Comparison of ENCODE assay signal across 1 cellular context in the genomic region with DNA sequence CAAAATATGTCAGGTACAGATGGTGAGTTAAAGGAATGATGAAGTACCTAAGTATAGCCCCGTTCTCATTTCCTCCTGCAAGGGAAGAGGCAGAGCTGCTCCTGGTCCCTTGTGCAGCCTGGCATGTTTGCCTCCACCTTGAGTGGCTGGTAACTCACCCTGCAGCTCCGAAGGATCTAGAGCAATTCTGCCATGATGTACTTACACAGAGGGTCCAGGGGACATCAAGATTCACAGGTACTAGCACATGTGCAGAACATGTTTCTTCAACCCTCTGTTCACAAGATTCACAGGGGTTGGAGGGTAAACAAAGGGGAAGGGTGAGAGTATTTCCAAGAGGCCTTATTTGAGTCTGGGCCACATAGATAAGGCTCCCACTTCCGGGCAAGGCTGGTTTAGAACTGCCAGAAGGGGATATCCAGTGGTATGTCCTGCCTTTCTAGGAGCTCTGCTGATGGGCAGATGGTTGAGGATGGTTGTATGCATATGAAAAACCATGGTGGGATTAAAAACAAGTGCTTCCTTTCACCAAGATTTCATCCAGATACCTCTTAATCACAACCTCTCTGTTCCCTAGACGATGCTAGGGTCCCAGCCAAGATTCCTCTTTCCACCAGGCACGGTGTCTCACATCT.
TF ChIP-seq lines count a peak whose summit lies in the region.

No MANE protein-coding gene starts in this region.

TF ChIP-seq in K562, 482 proteins besides CTCF, POLR2A, EP300 and RAD21 (continued from another document and continues in another):
- TF ChIP-seq, protein P1, sequence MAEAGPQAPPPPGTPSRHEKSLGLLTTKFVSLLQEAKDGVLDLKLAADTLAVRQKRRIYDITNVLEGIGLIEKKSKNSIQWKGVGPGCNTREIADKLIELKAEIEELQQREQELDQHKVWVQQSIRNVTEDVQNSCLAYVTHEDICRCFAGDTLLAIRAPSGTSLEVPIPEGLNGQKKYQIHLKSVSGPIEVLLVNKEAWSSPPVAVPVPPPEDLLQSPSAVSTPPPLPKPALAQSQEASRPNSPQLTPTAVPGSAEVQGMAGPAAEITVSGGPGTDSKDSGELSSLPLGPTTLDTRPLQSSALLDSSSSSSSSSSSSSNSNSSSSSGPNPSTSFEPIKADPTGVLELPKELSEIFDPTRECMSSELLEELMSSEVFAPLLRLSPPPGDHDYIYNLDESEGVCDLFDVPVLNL (CRISPR knock-in tag; IDR thresholded peaks at IDR 0.05; ENCODE audit: low read depth), result no peak
- TF ChIP-seq, protein P2, sequence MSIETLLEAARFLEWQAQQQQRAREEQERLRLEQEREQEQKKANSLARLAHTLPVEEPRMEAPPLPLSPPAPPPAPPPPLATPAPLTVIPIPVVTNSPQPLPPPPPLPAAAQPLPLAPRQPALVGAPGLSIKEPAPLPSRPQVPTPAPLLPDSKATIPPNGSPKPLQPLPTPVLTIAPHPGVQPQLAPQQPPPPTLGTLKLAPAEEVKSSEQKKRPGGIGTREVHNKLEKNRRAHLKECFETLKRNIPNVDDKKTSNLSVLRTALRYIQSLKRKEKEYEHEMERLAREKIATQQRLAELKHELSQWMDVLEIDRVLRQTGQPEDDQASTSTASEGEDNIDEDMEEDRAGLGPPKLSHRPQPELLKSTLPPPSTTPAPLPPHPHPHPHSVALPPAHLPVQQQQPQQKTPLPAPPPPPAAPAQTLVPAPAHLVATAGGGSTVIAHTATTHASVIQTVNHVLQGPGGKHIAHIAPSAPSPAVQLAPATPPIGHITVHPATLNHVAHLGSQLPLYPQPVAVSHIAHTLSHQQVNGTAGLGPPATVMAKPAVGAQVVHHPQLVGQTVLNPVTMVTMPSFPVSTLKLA (conservative IDR thresholded peaks at IDR 0.05), result peak; percentile 68 to 88
- peak; percentile 24 to 65 for TF ChIP-seq E2F6 (IDR thresholded peaks at IDR 0.05; ENCODE audit: borderline replicate concordance in 1 of 2, extremely low read depth in 1 of 2, insufficient read depth in 1 of 2, insufficient read length in 1 of 2, low read depth in 1 of 2, low read length in 1 of 2, poor library complexity in 1 of 2, severe bottlenecking in 1 of 2)
- no peak for TF ChIP-seq SMAD2 (IDR thresholded peaks at IDR 0.05; ENCODE audit: low read depth, low read length)
- no peak for TF ChIP-seq CEBPB (tag; IDR thresholded peaks at IDR 0.05)
- TF ChIP-seq, protein P3, sequence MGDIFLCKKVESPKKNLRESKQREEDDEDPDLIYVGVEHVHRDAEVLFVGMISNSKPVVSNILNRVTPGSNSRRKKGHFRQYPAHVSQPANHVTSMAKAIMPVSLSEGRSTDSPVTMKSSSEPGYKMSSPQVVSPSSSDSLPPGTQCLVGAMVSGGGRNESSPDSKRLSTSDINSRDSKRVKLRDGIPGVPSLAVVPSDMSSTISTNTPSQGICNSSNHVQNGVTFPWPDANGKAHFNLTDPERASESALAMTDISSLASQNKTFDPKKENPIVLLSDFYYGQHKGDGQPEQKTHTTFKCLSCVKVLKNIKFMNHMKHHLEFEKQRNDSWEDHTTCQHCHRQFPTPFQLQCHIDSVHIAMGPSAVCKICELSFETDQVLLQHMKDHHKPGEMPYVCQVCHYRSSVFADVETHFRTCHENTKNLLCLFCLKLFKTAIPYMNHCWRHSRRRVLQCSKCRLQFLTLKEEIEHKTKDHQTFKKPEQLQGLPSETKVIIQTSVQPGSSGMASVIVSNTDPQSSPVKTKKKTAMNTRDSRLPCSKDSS (IDR thresholded peaks at IDR 0.05; ENCODE audit: low read depth, partially characterized antibody), result no peak
- peak; percentile 63; the same call in 1 of the 2 replicates for TF ChIP-seq TARDBP (IDR thresholded peaks at IDR 0.05)
- TF ChIP-seq RBM15 (IDR thresholded peaks at IDR 0.05; ENCODE audit: insufficient read depth, low read length), result no peak
- TF ChIP-seq TCF15 (CRISPR knock-in tag; IDR thresholded peaks at IDR 0.05), result no peak
- TF ChIP-seq, protein P4, sequence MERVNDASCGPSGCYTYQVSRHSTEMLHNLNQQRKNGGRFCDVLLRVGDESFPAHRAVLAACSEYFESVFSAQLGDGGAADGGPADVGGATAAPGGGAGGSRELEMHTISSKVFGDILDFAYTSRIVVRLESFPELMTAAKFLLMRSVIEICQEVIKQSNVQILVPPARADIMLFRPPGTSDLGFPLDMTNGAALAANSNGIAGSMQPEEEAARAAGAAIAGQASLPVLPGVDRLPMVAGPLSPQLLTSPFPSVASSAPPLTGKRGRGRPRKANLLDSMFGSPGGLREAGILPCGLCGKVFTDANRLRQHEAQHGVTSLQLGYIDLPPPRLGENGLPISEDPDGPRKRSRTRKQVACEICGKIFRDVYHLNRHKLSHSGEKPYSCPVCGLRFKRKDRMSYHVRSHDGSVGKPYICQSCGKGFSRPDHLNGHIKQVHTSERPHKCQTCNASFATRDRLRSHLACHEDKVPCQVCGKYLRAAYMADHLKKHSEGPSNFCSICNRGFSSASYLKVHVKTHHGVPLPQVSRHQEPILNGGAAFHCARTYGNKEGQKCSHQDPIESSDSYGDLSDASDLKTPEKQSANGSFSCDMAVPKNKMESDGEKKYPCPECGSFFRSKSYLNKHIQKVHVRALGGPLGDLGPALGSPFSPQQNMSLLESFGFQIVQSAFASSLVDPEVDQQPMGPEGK (CRISPR knock-in tag; IDR thresholded peaks at IDR 0.05; ENCODE audit: borderline replicate concordance), result no peak
- TF ChIP-seq, protein P5, sequence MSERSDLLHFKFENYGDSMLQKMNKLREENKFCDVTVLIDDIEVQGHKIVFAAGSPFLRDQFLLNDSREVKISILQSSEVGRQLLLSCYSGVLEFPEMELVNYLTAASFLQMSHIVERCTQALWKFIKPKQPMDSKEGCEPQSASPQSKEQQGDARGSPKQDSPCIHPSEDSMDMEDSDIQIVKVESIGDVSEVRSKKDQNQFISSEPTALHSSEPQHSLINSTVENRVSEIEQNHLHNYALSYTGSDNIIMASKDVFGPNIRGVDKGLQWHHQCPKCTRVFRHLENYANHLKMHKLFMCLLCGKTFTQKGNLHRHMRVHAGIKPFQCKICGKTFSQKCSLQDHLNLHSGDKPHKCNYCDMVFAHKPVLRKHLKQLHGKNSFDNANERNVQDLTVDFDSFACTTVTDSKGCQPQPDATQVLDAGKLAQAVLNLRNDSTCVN (CRISPR knock-in tag; IDR thresholded peaks at IDR 0.05), result no peak
- TF ChIP-seq, protein P6, sequence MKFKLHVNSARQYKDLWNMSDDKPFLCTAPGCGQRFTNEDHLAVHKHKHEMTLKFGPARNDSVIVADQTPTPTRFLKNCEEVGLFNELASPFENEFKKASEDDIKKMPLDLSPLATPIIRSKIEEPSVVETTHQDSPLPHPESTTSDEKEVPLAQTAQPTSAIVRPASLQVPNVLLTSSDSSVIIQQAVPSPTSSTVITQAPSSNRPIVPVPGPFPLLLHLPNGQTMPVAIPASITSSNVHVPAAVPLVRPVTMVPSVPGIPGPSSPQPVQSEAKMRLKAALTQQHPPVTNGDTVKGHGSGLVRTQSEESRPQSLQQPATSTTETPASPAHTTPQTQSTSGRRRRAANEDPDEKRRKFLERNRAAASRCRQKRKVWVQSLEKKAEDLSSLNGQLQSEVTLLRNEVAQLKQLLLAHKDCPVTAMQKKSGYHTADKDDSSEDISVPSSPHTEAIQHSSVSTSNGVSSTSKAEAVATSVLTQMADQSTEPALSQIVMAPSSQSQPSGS (CRISPR knock-in tag; IDR thresholded peaks at IDR 0.05), result no peak
- TF ChIP-seq, protein P7, sequence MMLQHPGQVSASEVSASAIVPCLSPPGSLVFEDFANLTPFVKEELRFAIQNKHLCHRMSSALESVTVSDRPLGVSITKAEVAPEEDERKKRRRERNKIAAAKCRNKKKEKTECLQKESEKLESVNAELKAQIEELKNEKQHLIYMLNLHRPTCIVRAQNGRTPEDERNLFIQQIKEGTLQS (IDR thresholded peaks at IDR 0.05), result no peak
- TF ChIP-seq, protein P7 (CRISPR knock-in tag; conservative IDR thresholded peaks at IDR 0.05), result no peak
- no peak for TF ChIP-seq RFX1 (IDR thresholded peaks at IDR 0.05)
- peak; percentile 96 for TF ChIP-seq NBN (IDR thresholded peaks at IDR 0.05; ENCODE audit: low read depth)
- peak; percentile 74 for TF ChIP-seq MYC (IDR thresholded peaks at IDR 0.05; ENCODE audit: low read depth, low read length)
- TF ChIP-seq MYC (CRISPR knock-in tag; IDR thresholded peaks at IDR 0.05; ENCODE audit: borderline replicate concordance, low read depth), result no peak
- TF ChIP-seq HSF4 (CRISPR knock-in tag; IDR thresholded peaks at IDR 0.05; ENCODE audit: borderline replicate concordance), result no peak
- no peak for TF ChIP-seq OTX1 (CRISPR knock-in tag; IDR thresholded peaks at IDR 0.05)
- no peak for TF ChIP-seq ZNF316 (IDR thresholded peaks at IDR 0.05)
- TF ChIP-seq, protein P8, sequence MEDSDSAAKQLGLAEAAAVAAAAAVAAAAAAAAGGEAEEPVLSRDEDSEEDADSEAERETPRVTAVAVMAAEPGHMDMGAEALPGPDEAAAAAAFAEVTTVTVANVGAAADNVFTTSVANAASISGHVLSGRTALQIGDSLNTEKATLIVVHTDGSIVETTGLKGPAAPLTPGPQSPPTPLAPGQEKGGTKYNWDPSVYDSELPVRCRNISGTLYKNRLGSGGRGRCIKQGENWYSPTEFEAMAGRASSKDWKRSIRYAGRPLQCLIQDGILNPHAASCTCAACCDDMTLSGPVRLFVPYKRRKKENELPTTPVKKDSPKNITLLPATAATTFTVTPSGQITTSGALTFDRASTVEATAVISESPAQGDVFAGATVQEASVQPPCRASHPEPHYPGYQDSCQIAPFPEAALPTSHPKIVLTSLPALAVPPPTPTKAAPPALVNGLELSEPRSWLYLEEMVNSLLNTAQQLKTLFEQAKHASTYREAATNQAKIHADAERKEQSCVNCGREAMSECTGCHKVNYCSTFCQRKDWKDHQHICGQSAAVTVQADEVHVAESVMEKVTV (CRISPR knock-in tag; IDR thresholded peaks at IDR 0.05), result no peak
- TF ChIP-seq DMBX1 (CRISPR knock-in tag; IDR thresholded peaks at IDR 0.05; ENCODE audit: borderline replicate concordance), result peak; percentile 88
- TF ChIP-seq, protein P9, sequence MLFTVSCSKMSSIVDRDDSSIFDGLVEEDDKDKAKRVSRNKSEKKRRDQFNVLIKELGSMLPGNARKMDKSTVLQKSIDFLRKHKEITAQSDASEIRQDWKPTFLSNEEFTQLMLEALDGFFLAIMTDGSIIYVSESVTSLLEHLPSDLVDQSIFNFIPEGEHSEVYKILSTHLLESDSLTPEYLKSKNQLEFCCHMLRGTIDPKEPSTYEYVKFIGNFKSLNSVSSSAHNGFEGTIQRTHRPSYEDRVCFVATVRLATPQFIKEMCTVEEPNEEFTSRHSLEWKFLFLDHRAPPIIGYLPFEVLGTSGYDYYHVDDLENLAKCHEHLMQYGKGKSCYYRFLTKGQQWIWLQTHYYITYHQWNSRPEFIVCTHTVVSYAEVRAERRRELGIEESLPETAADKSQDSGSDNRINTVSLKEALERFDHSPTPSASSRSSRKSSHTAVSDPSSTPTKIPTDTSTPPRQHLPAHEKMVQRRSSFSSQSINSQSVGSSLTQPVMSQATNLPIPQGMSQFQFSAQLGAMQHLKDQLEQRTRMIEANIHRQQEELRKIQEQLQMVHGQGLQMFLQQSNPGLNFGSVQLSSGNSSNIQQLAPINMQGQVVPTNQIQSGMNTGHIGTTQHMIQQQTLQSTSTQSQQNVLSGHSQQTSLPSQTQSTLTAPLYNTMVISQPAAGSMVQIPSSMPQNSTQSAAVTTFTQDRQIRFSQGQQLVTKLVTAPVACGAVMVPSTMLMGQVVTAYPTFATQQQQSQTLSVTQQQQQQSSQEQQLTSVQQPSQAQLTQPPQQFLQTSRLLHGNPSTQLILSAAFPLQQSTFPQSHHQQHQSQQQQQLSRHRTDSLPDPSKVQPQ (CRISPR knock-in tag; IDR thresholded peaks at IDR 0.05; ENCODE audit: borderline replicate concordance), result no peak
- peak; percentile 90; the same call in 1 of the 2 replicates for TF ChIP-seq MTA3 (IDR thresholded peaks at IDR 0.05; ENCODE audit: borderline replicate concordance)
- no peak for TF ChIP-seq ZNF764 (CRISPR knock-in tag; IDR thresholded peaks at IDR 0.05; ENCODE audit: low read depth)
- no peak for TF ChIP-seq RNF219 (CRISPR knock-in tag; IDR thresholded peaks at IDR 0.05)
- peak; percentile 5; the same call in 1 of the 2 replicates for TF ChIP-seq SMAD3 (CRISPR knock-in tag; conservative IDR thresholded peaks at IDR 0.05)
- TF ChIP-seq ETV1 (tag; conservative IDR thresholded peaks at IDR 0.05; ENCODE audit: low read depth), result peak; percentile 99
- TF ChIP-seq, protein P10, sequence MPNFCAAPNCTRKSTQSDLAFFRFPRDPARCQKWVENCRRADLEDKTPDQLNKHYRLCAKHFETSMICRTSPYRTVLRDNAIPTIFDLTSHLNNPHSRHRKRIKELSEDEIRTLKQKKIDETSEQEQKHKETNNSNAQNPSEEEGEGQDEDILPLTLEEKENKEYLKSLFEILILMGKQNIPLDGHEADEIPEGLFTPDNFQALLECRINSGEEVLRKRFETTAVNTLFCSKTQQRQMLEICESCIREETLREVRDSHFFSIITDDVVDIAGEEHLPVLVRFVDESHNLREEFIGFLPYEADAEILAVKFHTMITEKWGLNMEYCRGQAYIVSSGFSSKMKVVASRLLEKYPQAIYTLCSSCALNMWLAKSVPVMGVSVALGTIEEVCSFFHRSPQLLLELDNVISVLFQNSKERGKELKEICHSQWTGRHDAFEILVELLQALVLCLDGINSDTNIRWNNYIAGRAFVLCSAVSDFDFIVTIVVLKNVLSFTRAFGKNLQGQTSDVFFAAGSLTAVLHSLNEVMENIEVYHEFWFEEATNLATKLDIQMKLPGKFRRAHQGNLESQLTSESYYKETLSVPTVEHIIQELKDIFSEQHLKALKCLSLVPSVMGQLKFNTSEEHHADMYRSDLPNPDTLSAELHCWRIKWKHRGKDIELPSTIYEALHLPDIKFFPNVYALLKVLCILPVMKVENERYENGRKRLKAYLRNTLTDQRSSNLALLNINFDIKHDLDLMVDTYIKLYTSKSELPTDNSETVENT (CRISPR knock-in tag; IDR thresholded peaks at IDR 0.05), result no peak
